Comparison of ENCODE assay signal across 9 cellular contexts in genomic region chr5:112228672-112229071, GRCh38.
DNase-seq lines count a peak whose midpoint lies in the region; ATAC-seq and TF ChIP-seq lines count a peak whose summit lies in the region.
"Had no signal": no experiment of that assay in that cellular context is flagged by ENCODE, and none has a peak within 500 bp of the region (broad histone marks: within the 10 kb centered on the region; RNA-seq: fewer than 3 reads in every experiment).

No MANE protein-coding gene starts in this region.

- peak; percentile 28; the same call in 1 of the 2 replicates for TF ChIP-seq RAD21 in Ishikawa (IDR thresholded peaks at IDR 0.05; ENCODE audit: low read depth)

- no peak overlapping the region for H3K27ac Mint-ChIP-seq in activated T-helper 17 cell treated with anti-CD3 and anti-CD28 coated beads, Interleukin-2, amount 50 U/mL, for 72 hours
- H3K27ac Mint-ChIP-seq: activated naive CD8-positive, alpha-beta T cell treated with anti-CD3 and anti-CD28 coated beads for 36 hours; stimulated activated naive CD8-positive, alpha-beta T cell treated with anti-CD3 and anti-CD28 coated beads, Interleukin-15, Interleukin-2, amounts not matched to agents 100 ng/mL and 50 ng/mL, for 24 hours had no signal

- no peaks in the 10 kb centered on the region for H3K27me3 Mint-ChIP-seq in activated T-helper 17 cell treated with anti-CD3 and anti-CD28 coated beads, Interleukin-2, amount 50 U/mL, for 72 hours

- ATAC-seq in upper lobe of right lung (peak; percentile 99), GM21737 (IDR thresholded peaks at IDR 0.05; ENCODE audit: unreplicated experiment) (no peak), HG02678 (IDR thresholded peaks at IDR 0.05; ENCODE audit: unreplicated experiment) (no peak)
- no peak for ATAC-seq in activated T-helper 17 cell treated with anti-CD3 and anti-CD28 coated beads, Interleukin-2, amount 50 U/mL, for 72 hours (replicated peaks)

- no peaks in the 10 kb centered on the region for H3K9me3 ChIP-seq in upper lobe of right lung

- H3K36me3 Mint-ChIP-seq in activated T-helper 17 cell treated with anti-CD3 and anti-CD28 coated beads, Interleukin-2, amount 50 U/mL, for 72 hours (ENCODE audit: low read depth), result no peaks in the 10 kb centered on the region
- H3K36me3 Mint-ChIP-seq: activated naive CD8-positive, alpha-beta T cell treated with anti-CD3 and anti-CD28 coated beads for 36 hours had no signal

- no peaks in the 10 kb centered on the region for H3K27me3 ChIP-seq in upper lobe of right lung

- in situ Hi-C loops in astrocyte of the cerebellum (cut with HindIII; ENCODE audit: low sequenced_read_pairs), result no loop called here

- DNase-seq in astrocyte of the cerebellum (ENCODE audit: low read depth) (peak; percentile 9), iPS-NIHi7 (ENCODE audit: extremely low spot score) (peak; percentile 35), upper lobe of right lung (peak; percentile 93)
- DNase-seq: activated naive CD8-positive, alpha-beta T cell treated with anti-CD3 and anti-CD28 coated beads for 36 hours had no signal

- no peak for TF ChIP-seq CTCF in astrocyte of the cerebellum (IDR thresholded peaks at IDR 0.05; ENCODE audit: low read depth, low read length, missing control alignments)
- no peak for TF ChIP-seq CTCF in upper lobe of right lung (IDR thresholded peaks at IDR 0.05)

- no peaks in the 10 kb centered on the region for H3K36me3 ChIP-seq in upper lobe of right lung

- H3K4me3 ChIP-seq in astrocyte of the cerebellum (ENCODE audit: low read depth, low read length) (no peak overlapping the region), upper lobe of right lung (no peak overlapping the region)

- H3K9me3 Mint-ChIP-seq in activated T-helper 17 cell treated with anti-CD3 and anti-CD28 coated beads, Interleukin-2, amount 50 U/mL, for 72 hours, result no peaks in the 10 kb centered on the region
- H3K9me3 Mint-ChIP-seq: activated naive CD8-positive, alpha-beta T cell treated with anti-CD3 and anti-CD28 coated beads for 36 hours; stimulated activated naive CD8-positive, alpha-beta T cell treated with anti-CD3 and anti-CD28 coated beads, Interleukin-15, Interleukin-2, amounts not matched to agents 100 ng/mL and 50 ng/mL, for 24 hours had no signal

- H3K4me3 Mint-ChIP-seq in activated T-helper 17 cell treated with anti-CD3 and anti-CD28 coated beads, Interleukin-2, amount 50 U/mL, for 72 hours, result no peak overlapping the region
- H3K4me3 Mint-ChIP-seq: activated naive CD8-positive, alpha-beta T cell treated with anti-CD3 and anti-CD28 coated beads for 36 hours; stimulated activated naive CD8-positive, alpha-beta T cell treated with anti-CD3 and anti-CD28 coated beads, Interleukin-15, Interleukin-2, amounts not matched to agents 100 ng/mL and 50 ng/mL, for 24 hours had no signal

- peaks cover 5% of the 10 kb centered on the region for H3K4me1 ChIP-seq in upper lobe of right lung

- H3K27ac ChIP-seq in upper lobe of right lung, result no peak overlapping the region

- TF ChIP-seq EP300 in Ishikawa (IDR thresholded peaks at IDR 0.05; ENCODE audit: borderline replicate concordance), result peak; percentile 96

- intact Hi-C loops in upper lobe of right lung (cut with DNase I), result no loop called here

- no peaks in the 10 kb centered on the region for H3K4me1 Mint-ChIP-seq in activated T-helper 17 cell treated with anti-CD3 and anti-CD28 coated beads, Interleukin-2, amount 50 U/mL, for 72 hours
- H3K4me1 Mint-ChIP-seq: activated naive CD8-positive, alpha-beta T cell treated with anti-CD3 and anti-CD28 coated beads for 36 hours had no signal

TF ChIP-seq in Ishikawa, 13 proteins besides CTCF, POLR2A, EP300 and RAD21:
- TF ChIP-seq, protein P1, sequence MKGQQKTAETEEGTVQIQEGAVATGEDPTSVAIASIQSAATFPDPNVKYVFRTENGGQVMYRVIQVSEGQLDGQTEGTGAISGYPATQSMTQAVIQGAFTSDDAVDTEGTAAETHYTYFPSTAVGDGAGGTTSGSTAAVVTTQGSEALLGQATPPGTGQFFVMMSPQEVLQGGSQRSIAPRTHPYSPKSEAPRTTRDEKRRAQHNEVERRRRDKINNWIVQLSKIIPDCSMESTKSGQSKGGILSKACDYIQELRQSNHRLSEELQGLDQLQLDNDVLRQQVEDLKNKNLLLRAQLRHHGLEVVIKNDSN (IDR thresholded peaks at IDR 0.05), result peak; percentile 15; the same call in 1 of the 2 replicates
- peak; percentile 85 for TF ChIP-seq MAX (IDR thresholded peaks at IDR 0.05)
- no peak for TF ChIP-seq EGR1 (IDR thresholded peaks at IDR 0.05)
- TF ChIP-seq REST (IDR thresholded peaks at IDR 0.05; ENCODE audit: low read depth), result no peak
- peak; percentile 84 for TF ChIP-seq FOXM1 (IDR thresholded peaks at IDR 0.05; ENCODE audit: borderline replicate concordance, low read depth)
- 0 out of 2 replicates have a peak, but pooled peaks have one; percentile 23 for TF ChIP-seq YY1 (IDR thresholded peaks at IDR 0.05; ENCODE audit: low read depth)
- TF ChIP-seq TAF1 (IDR thresholded peaks at IDR 0.05; ENCODE audit: low read depth), result no peak
- TF ChIP-seq NFIC (IDR thresholded peaks at IDR 0.05), result peak; percentile 99
- TF ChIP-seq TEAD4 (IDR thresholded peaks at IDR 0.05), result peak; percentile 98
- TF ChIP-seq TCF12 (IDR thresholded peaks at IDR 0.05; ENCODE audit: low read depth), result peak; percentile 98
- TF ChIP-seq CEBPB (IDR thresholded peaks at IDR 0.05), result 0 out of 2 replicates have a peak, but pooled peaks have one; percentile 49

Comparison
In these comparisons a context has a peak if more than half of its experiments do, and no peak if none do; other contexts are left out.
1. DNase-seq: peak in every context shown above with its lines; median percentile 93 in upper lobe of right lung; 35 in iPS-NIHi7; 9 in astrocyte of the cerebellum.